1 cellular context compared by ENCODE assay signal in the genomic region with DNA sequence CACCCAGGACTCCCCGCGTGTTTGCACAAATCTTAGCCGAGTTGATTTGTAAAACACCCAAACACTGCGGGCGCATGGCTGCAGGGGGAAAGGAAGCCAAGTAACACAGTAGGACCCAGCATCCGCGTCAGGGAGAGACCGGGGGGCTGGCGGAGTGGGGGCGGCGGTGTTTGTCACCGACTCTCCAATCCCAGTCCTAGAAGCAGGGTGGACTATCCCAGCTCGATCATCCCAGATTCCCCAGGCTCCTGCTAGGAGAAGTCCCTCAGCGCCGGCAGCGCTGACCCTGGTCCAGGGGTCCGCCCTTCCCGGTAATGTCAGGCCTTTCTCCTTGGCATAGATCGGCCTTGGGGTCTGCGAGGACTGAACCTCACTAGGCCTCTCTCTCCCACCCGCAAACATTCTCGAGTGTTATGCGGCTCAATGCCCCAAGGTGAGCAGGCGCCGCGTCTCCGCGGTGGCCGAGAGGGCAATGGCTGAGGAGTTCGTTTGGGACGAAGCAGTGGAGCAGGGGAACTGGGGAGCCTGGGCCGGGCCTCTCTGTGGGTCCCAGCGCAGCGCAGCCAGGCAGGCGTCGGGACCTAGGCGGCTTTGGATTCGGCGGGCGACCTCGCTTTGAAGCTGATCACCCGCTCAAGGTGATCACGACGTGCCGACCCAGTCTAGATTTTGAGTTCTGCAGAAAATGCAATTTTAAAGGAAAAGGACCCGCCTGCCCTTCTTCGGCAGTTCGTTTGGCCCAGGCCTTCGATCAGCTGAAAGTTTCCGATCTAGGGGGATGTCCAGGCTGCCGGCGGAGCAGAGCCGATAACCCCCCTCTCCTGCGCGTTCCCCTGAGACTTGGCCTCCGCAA.
TF ChIP-seq lines count a peak whose summit lies in the region.

No MANE protein-coding gene starts in this region.

TF ChIP-seq in GM12878, 131 proteins besides CTCF, POLR2A, EP300 and RAD21:
- TF ChIP-seq SIX5 (IDR thresholded peaks at IDR 0.05; ENCODE audit: low read depth, low read length, severe bottlenecking), result no peak
- no peak for TF ChIP-seq KDM1A (IDR thresholded peaks at IDR 0.05; ENCODE audit: borderline replicate concordance)
- 0 out of 2 replicates have a peak, but pooled peaks have one; percentile 33 for TF ChIP-seq EZH2 (IDR thresholded peaks at IDR 0.05; ENCODE audit: borderline replicate concordance, control insufficient read depth, low read depth, low read length)
